32 cellular contexts compared by ENCODE assay signal in the genomic region with DNA sequence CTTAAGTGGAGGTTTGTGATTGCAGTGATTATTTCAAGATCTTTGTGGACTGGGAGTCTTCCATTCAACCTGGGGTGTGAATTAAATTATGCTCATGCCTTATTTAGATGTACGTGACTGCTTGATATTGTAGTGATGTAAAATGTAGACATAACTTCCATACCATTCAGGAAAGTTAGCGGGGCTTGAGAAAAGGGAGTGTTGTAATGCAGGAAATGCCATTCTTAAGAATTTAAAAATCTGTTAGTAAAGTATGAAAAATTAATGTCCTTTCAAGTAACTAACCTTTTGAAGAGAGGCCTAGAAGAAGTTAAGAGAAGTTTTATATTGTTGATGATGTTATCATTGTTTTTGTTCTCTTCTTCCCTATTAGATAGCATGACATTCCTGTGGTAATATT.
"Had no signal": no experiment of that assay in that cellular context is flagged by ENCODE, and none has a peak within 500 bp of the region (broad histone marks: within the 10 kb centered on the region; RNA-seq: fewer than 3 reads in every experiment).

No MANE protein-coding gene starts in this region.

- ATAC-seq: heart left ventricle; left lung; lower lobe of right lung; stimulated activated naive B cell treated with anti-CD40 and anti-IgM and Interleukin-4, amounts not matched to agents 10 μg/mL and 1 μg/mL and 100 μg/mL, for 72 hours had no signal

- H3K36me3 ChIP-seq: brain microvascular endothelial cell, heart left ventricle, left lung, lower lobe of right lung, neutrophil, sigmoid colon, stomach, thyroid gland, upper lobe of left lung, vagina had no signal

- H3K9me3 Mint-ChIP-seq: activated CD4-positive, alpha-beta memory T cell treated with anti-CD3 and anti-CD28 coated beads for 36 hours; activated CD4-positive, alpha-beta T cell treated with anti-CD3 and anti-CD28 coated beads, Interleukin-2, amount 10 ng/mL, durations not matched to agents 24 days and 14 days; activated naive CD8-positive, alpha-beta T cell treated with anti-CD3 and anti-CD28 coated beads, Interleukin-2, amount 10 ng/mL, durations not matched to agents 7 days and 5 days; nephron had no signal

- H3K27ac ChIP-seq: brain microvascular endothelial cell, heart left ventricle, left lung, lower lobe of right lung, neutrophil, sigmoid colon, stomach, thyroid gland, upper lobe of left lung, vagina had no signal

- H3K27me3 ChIP-seq: brain microvascular endothelial cell, heart left ventricle, left lung, neutrophil, sigmoid colon, stomach, thyroid gland, upper lobe of left lung, vagina had no signal

- H3K27ac Mint-ChIP-seq: activated CD4-positive, alpha-beta memory T cell treated with anti-CD3 and anti-CD28 coated beads for 36 hours; activated CD4-positive, alpha-beta T cell treated with anti-CD3 and anti-CD28 coated beads, Interleukin-2, amount 10 ng/mL, durations not matched to agents 24 days and 14 days; activated naive CD4-positive, alpha-beta T cell treated with anti-CD3 and anti-CD28 coated beads for 36 hours; activated naive CD8-positive, alpha-beta T cell treated with anti-CD3 and anti-CD28 coated beads, Interleukin-2, amount 10 ng/mL, durations not matched to agents 7 days and 5 days; activated T-helper 1 cell treated with anti-CD3 and anti-CD28 coated beads, Interleukin-12 subunit alpha, Interleukin-12 subunit beta, Interleukin-2, Interleukin-4 antibody, amounts not matched to agents 30 ng/mL and 10 ng/mL and 1 ng/mL, durations not matched to agents 14 hours and 24 hours and 36 hours; nephron; progenitor cell of endocrine pancreas; stimulated activated naive B cell treated with anti-CD40 and anti-IgM and Interleukin-4, amounts not matched to agents 10 μg/mL and 1 μg/mL and 100 μg/mL, for 72 hours; T-helper 1 cell treated with Interleukin-12 subunit alpha and Interleukin-12 subunit beta and Interleukin-4 antibody, amounts not matched to agents 30 μg/mL and 1 μg/mL, for 36 hours had no signal

- H3K9me3 ChIP-seq: lower lobe of right lung, sigmoid colon, thyroid gland, upper lobe of left lung, vagina had no signal

- H3K36me3 Mint-ChIP-seq: activated CD4-positive, alpha-beta memory T cell treated with anti-CD3 and anti-CD28 coated beads for 36 hours; activated naive CD8-positive, alpha-beta T cell treated with anti-CD3 and anti-CD28 coated beads, Interleukin-2, amount 10 ng/mL, durations not matched to agents 7 days and 5 days had no signal

- H3K4me1 Mint-ChIP-seq: activated CD4-positive, alpha-beta T cell treated with anti-CD3 and anti-CD28 coated beads, Interleukin-2, amount 10 ng/mL, durations not matched to agents 24 days and 14 days; activated naive CD8-positive, alpha-beta T cell treated with anti-CD3 and anti-CD28 coated beads, Interleukin-2, amount 10 ng/mL, durations not matched to agents 7 days and 5 days; nephron; stimulated activated naive B cell treated with anti-CD40 and anti-IgM and Interleukin-4, amounts not matched to agents 10 μg/mL and 1 μg/mL and 100 μg/mL, for 72 hours had no signal

- H3K4me3 ChIP-seq: heart left ventricle, left lung, lower lobe of right lung, sigmoid colon, stomach, thyroid gland, upper lobe of left lung, vagina had no signal

- H3K4me1 ChIP-seq: heart left ventricle, left lung, lower lobe of right lung, sigmoid colon, thyroid gland, upper lobe of left lung, vagina had no signal

- DNase-seq: activated CD4-positive, alpha-beta memory T cell treated with anti-CD3 and anti-CD28 coated beads for 36 hours; activated CD4-positive, alpha-beta T cell treated with anti-CD3 and anti-CD28 coated beads, Interleukin-2, amount 10 ng/mL, durations not matched to agents 24 days and 14 days; activated CD4-positive, CD25-positive, alpha-beta regulatory T cell treated with anti-CD3 and anti-CD28 coated beads, Interleukin-2, amount 50 U/mL, for 72 hours; activated CD8-positive, alpha-beta memory T cell treated with anti-CD3 and anti-CD28 coated beads, Interleukin-2, amount 50 U/mL, for 4 hours; activated effector memory CD4-positive, alpha-beta T cell treated with anti-CD3 and anti-CD28 coated beads, Interleukin-2, amount 50 U/mL, for 16 hours; activated naive CD4-positive, alpha-beta T cell treated with anti-CD3 and anti-CD28 coated beads for 36 hours; activated naive CD8-positive, alpha-beta T cell treated with anti-CD3 and anti-CD28 coated beads, Interleukin-2, amount 10 ng/mL, durations not matched to agents 7 days and 5 days; activated T-cell treated with anti-CD3 and anti-CD28 coated beads, Interleukin-2, amount 50 U/mL, for 1 hour; amniotic stem cell; brain microvascular endothelial cell; central memory CD4-positive, alpha-beta T cell; dermis blood vessel endothelial cell; effector CD4-positive, alpha-beta T cell; erythroblast; heart left ventricle; left lung; lower lobe of right lung; sigmoid colon; small intestine; stimulated activated CD4-positive, alpha-beta T cell treated with anti-CD3 and anti-CD28 coated beads, Interleukin-4, amount 100 ng/mL, for 4 hours; stimulated activated CD8-positive, alpha-beta memory T cell treated with anti-CD3 and anti-CD28 coated beads, Interleukin-4, amount 100 ng/mL, for 48 hours; stimulated activated naive B cell treated with anti-CD40 and anti-IgM and Interleukin-4, amounts not matched to agents 10 μg/mL and 1 μg/mL and 100 μg/mL, for 72 hours; stomach; T-helper 9 cell; thyroid gland; upper lobe of left lung had no signal

- H3K27me3 Mint-ChIP-seq: activated CD4-positive, alpha-beta memory T cell treated with anti-CD3 and anti-CD28 coated beads for 36 hours; activated CD4-positive, alpha-beta T cell treated with anti-CD3 and anti-CD28 coated beads, Interleukin-2, amount 10 ng/mL, durations not matched to agents 24 days and 14 days; progenitor cell of endocrine pancreas; stimulated activated naive B cell treated with anti-CD40 and anti-IgM and Interleukin-4, amounts not matched to agents 10 μg/mL and 1 μg/mL and 100 μg/mL, for 72 hours had no signal

- H3K4me3 Mint-ChIP-seq: activated CD4-positive, alpha-beta memory T cell treated with anti-CD3 and anti-CD28 coated beads for 36 hours; activated CD4-positive, alpha-beta T cell treated with anti-CD3 and anti-CD28 coated beads, Interleukin-2, amount 10 ng/mL, durations not matched to agents 24 days and 14 days; activated naive CD4-positive, alpha-beta T cell treated with anti-CD3 and anti-CD28 coated beads for 36 hours; activated naive CD8-positive, alpha-beta T cell treated with anti-CD3 and anti-CD28 coated beads, Interleukin-2, amount 10 ng/mL, durations not matched to agents 7 days and 5 days; activated T-helper 1 cell treated with anti-CD3 and anti-CD28 coated beads, Interleukin-12 subunit alpha, Interleukin-12 subunit beta, Interleukin-2, Interleukin-4 antibody, amounts not matched to agents 30 ng/mL and 10 ng/mL and 1 ng/mL, durations not matched to agents 14 hours and 24 hours and 36 hours; nephron; stimulated activated naive B cell treated with anti-CD40 and anti-IgM and Interleukin-4, amounts not matched to agents 10 μg/mL and 1 μg/mL and 100 μg/mL, for 72 hours; T-helper 1 cell treated with Interleukin-12 subunit alpha and Interleukin-12 subunit beta and Interleukin-4 antibody, amounts not matched to agents 30 μg/mL and 1 μg/mL, for 36 hours had no signal
